ENCODE assay signal across 1 cellular context in the genomic region with DNA sequence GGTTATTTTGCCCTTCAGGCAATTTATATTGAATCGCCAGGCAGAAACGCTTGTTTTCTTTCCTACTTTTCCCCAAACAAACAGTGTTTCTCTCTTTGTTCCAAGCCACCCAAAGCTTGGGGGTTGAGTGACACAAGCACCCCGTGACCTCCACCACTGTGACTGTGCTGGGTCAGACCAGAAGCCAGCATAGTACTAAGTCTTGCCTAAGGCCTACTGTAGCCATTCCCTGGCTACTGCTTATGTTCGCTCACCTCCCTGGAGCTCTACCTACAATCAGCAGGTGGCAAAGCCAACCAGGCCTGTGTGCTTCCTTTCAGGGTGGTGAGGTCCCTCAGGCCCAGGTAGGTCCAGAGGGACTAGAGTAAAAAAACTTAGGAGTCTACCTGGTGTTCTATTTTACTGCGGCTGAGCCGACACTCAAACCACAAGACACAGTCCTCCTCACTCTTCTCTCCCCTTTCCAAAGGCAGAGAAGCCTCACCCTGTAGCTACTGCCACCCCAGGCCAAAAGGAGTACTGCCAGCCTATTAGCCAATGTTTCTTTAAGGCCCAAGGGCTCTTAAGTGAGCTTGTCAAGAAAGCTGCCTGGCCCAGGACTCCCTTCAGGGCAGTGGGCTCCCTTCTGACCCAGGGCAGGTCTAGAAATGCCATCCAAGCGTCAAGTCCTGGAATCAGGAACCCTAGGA.
TF ChIP-seq lines count a peak whose summit lies in the region.

No MANE protein-coding gene starts in this region.

TF ChIP-seq in HepG2, 621 proteins besides CTCF, POLR2A, EP300 and RAD21 (continued from another document):
- TF ChIP-seq, protein P1, sequence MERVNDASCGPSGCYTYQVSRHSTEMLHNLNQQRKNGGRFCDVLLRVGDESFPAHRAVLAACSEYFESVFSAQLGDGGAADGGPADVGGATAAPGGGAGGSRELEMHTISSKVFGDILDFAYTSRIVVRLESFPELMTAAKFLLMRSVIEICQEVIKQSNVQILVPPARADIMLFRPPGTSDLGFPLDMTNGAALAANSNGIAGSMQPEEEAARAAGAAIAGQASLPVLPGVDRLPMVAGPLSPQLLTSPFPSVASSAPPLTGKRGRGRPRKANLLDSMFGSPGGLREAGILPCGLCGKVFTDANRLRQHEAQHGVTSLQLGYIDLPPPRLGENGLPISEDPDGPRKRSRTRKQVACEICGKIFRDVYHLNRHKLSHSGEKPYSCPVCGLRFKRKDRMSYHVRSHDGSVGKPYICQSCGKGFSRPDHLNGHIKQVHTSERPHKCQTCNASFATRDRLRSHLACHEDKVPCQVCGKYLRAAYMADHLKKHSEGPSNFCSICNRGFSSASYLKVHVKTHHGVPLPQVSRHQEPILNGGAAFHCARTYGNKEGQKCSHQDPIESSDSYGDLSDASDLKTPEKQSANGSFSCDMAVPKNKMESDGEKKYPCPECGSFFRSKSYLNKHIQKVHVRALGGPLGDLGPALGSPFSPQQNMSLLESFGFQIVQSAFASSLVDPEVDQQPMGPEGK (CRISPR knock-in tag; IDR thresholded peaks at IDR 0.05): no peak
- TF ChIP-seq, protein P2, sequence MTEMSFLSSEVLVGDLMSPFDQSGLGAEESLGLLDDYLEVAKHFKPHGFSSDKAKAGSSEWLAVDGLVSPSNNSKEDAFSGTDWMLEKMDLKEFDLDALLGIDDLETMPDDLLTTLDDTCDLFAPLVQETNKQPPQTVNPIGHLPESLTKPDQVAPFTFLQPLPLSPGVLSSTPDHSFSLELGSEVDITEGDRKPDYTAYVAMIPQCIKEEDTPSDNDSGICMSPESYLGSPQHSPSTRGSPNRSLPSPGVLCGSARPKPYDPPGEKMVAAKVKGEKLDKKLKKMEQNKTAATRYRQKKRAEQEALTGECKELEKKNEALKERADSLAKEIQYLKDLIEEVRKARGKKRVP (CRISPR knock-in tag; IDR thresholded peaks at IDR 0.05): no peak
- TF ChIP-seq, protein P3, sequence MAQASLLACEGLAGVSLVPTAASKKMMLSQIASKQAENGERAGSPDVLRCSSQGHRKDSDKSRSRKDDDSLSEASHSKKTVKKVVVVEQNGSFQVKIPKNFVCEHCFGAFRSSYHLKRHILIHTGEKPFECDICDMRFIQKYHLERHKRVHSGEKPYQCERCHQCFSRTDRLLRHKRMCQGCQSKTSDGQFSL (CRISPR knock-in tag; IDR thresholded peaks at IDR 0.05): no peak
- no peak for TF ChIP-seq REXO4 (CRISPR knock-in tag; IDR thresholded peaks at IDR 0.05; ENCODE audit: borderline replicate concordance)
- TF ChIP-seq ZFP41 (CRISPR knock-in tag; IDR thresholded peaks at IDR 0.05; ENCODE audit: borderline replicate concordance): no peak
- TF ChIP-seq SP4 (CRISPR knock-in tag; IDR thresholded peaks at IDR 0.05): no peak
- TF ChIP-seq, protein P4, sequence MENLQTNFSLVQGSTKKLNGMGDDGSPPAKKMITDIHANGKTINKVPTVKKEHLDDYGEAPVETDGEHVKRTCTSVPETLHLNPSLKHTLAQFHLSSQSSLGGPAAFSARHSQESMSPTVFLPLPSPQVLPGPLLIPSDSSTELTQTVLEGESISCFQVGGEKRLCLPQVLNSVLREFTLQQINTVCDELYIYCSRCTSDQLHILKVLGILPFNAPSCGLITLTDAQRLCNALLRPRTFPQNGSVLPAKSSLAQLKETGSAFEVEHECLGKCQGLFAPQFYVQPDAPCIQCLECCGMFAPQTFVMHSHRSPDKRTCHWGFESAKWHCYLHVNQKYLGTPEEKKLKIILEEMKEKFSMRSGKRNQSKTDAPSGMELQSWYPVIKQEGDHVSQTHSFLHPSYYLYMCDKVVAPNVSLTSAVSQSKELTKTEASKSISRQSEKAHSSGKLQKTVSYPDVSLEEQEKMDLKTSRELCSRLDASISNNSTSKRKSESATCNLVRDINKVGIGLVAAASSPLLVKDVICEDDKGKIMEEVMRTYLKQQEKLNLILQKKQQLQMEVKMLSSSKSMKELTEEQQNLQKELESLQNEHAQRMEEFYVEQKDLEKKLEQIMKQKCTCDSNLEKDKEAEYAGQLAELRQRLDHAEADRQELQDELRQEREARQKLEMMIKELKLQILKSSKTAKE (CRISPR knock-in tag; IDR thresholded peaks at IDR 0.05; ENCODE audit: borderline replicate concordance): no peak
- no peak for TF ChIP-seq CCDC6 (CRISPR knock-in tag; IDR thresholded peaks at IDR 0.05)
- no peak for TF ChIP-seq ZNF782 (CRISPR knock-in tag; IDR thresholded peaks at IDR 0.05; ENCODE audit: borderline replicate concordance)
- TF ChIP-seq SAFB2 (CRISPR knock-in tag; IDR thresholded peaks at IDR 0.05; ENCODE audit: borderline replicate concordance, low read depth): no peak
- no peak for TF ChIP-seq JUNB (CRISPR knock-in tag; IDR thresholded peaks at IDR 0.05; ENCODE audit: borderline replicate concordance)
- TF ChIP-seq GTF3A (CRISPR knock-in tag; conservative IDR thresholded peaks at IDR 0.05): no peak
